ENCODE assay signal across 8 cellular contexts in genomic region chr12:42483534-42483857, GRCh38.
DNase-seq lines count a peak whose midpoint lies in the region; ATAC-seq and TF ChIP-seq lines count a peak whose summit lies in the region.

No MANE protein-coding gene starts in this region.

- H3K4me3 ChIP-seq in Panc1 (ENCODE audit: low read depth in 2 of 2, low read length in 2 of 2), result peak overlapping the region; percentile 54 to 65
- peak overlapping the region; percentile 60 to 83 for H3K4me3 ChIP-seq in left lung

- peaks cover 77% of the 10 kb centered on the region for H3K27me3 Mint-ChIP-seq in stimulated activated naive CD8-positive, alpha-beta T cell treated with anti-CD3 and anti-CD28 coated beads, Interleukin-15, Interleukin-2, amounts not matched to agents 100 ng/mL and 50 ng/mL, for 24 hours

- POLR2A ChIA-PET in Panc1 (lab: Charles Lee), result interaction anchor here (0.6 kb wide), 1 partner anchor 40 kb away, joined by 12 read pairs; no protein-coding TSS in a partner anchor

- CTCF ChIA-PET in Panc1 (lab: Charles Lee), result interaction anchor here (0.6 to 1.3 kb wide), 4 partner anchors 84 to 735 kb away, joined by 3 to 7 read pairs (median 4); no protein-coding TSS in a partner anchor

- H3K9me3 ChIP-seq in Panc1 (ENCODE audit: control insufficient read depth, insufficient read depth, low read depth, low read length), result no peaks in the 10 kb centered on the region
- H3K9me3 ChIP-seq in left lung, result no peaks in the 10 kb centered on the region

- no peaks in the 10 kb centered on the region for H3K36me3 Mint-ChIP-seq in stimulated activated naive CD8-positive, alpha-beta T cell treated with anti-CD3 and anti-CD28 coated beads, Interleukin-15, Interleukin-2, amounts not matched to agents 100 ng/mL and 50 ng/mL, for 24 hours (ENCODE audit: low read depth)

- no peak overlapping the region for H3K27ac Mint-ChIP-seq in stimulated activated naive CD8-positive, alpha-beta T cell treated with anti-CD3 and anti-CD28 coated beads, Interleukin-15, Interleukin-2, amounts not matched to agents 100 ng/mL and 50 ng/mL, for 24 hours

- DNase-seq in Panc1 (ENCODE audit: low read depth, low spot score) (no peak), caudate nucleus (lab: John Stamatoyannopoulos, UW) (peak in 25 of 61 donors; percentile 0 to 47 (median 22)), left lung (peak in 1 of 2 donors; percentile 38), NCI-H345 (lab: John Stamatoyannopoulos, UW) (no peak), OCI-M1 (lab: John Stamatoyannopoulos, UW) (no peak)

- H3K27me3 ChIP-seq in Panc1 (ENCODE audit: control insufficient read depth, insufficient read depth, low read length) (peaks cover 16% of the 10 kb centered on the region), left lung (peaks cover 0 to 46% of the 10 kb centered on the region in 2 donors)

- TF ChIP-seq CTCF in Panc1 (IDR thresholded peaks at IDR 0.05), result no peak
- TF ChIP-seq CTCF in left lung (IDR thresholded peaks at IDR 0.05), result no peak

- intact Hi-C loops in Panc1 (cut with micrococcal nuclease; ENCODE audit: unreplicated experiment) (loop anchor here (5.0 kb wide), 1 partner anchor 799 kb away; no protein-coding TSS in a partner anchor), left lung (cut with DNase I) (no loop called here)

- in situ Hi-C loops in Panc1 (cut with HindIII; ENCODE audit: low pct_unique_long_range_greater_than_20kb, low sequenced_read_pairs), result no loop called here

- H3K4me1 Mint-ChIP-seq in stimulated activated naive CD8-positive, alpha-beta T cell treated with anti-CD3 and anti-CD28 coated beads, Interleukin-15, Interleukin-2, amounts not matched to agents 100 ng/mL and 50 ng/mL, for 24 hours (ENCODE audit: low read depth), result peaks cover 12% of the 10 kb centered on the region

- H3K27ac ChIP-seq in Panc1 (ENCODE audit: low read length) (no peak overlapping the region), caudate nucleus (ENCODE audit: low read depth, low read length) (peak overlapping the region; percentile 56), left lung (peak overlapping the region; percentile 82 to 91)

- peak overlapping the region; percentile 82 for H3K4me3 Mint-ChIP-seq in stimulated activated naive CD8-positive, alpha-beta T cell treated with anti-CD3 and anti-CD28 coated beads, Interleukin-15, Interleukin-2, amounts not matched to agents 100 ng/mL and 50 ng/mL, for 24 hours

- BruUV-seq in Panc1 (replicated peaks; lab: Mats Ljungman, UMichigan), result no TSS peak

- no peaks in the 10 kb centered on the region for H3K36me3 ChIP-seq in Panc1 (ENCODE audit: control insufficient read depth, insufficient read depth, low read length)
- no peaks in the 10 kb centered on the region for H3K36me3 ChIP-seq in left lung

- peaks cover 15% of the 10 kb centered on the region; the same call in 1 of the 2 replicates for H3K4me1 ChIP-seq in Panc1 (ENCODE audit: control insufficient read depth, insufficient read depth, low read length)
- H3K4me1 ChIP-seq in left lung, result peaks cover 16 to 29% of the 10 kb centered on the region in 2 donors

- H3K9me3 Mint-ChIP-seq in stimulated activated naive CD8-positive, alpha-beta T cell treated with anti-CD3 and anti-CD28 coated beads, Interleukin-15, Interleukin-2, amounts not matched to agents 100 ng/mL and 50 ng/mL, for 24 hours, result no peaks in the 10 kb centered on the region

- ATAC-seq in GM18517 (IDR thresholded peaks at IDR 0.05; ENCODE audit: unreplicated experiment) (peak; percentile 32), HG02571 (IDR thresholded peaks at IDR 0.05; ENCODE audit: unreplicated experiment) (peak; percentile 20), Panc1 (peak; percentile 61), left lung (peak; percentile 43)
